ENCODE assay signal across 9 cellular contexts in genomic region chr9:37036237-37037136, GRCh38. TPM values are rescaled to one million over a fixed set of nuclear protein-coding genes. Genes with fewer than 3 reads are reported as not detected.
A peak's percentile ranks its signal among the peaks of the same experiment; 100 is the strongest.
DNase-seq lines count a peak whose midpoint lies in the region; FAIRE-seq and TF ChIP-seq lines count a peak whose summit lies in the region.
"Had no signal": no experiment of that assay in that cellular context is flagged by ENCODE, and none has a peak within 500 bp of the region (broad histone marks: within the 10 kb centered on the region; RNA-seq: fewer than 3 reads in every experiment).

No MANE protein-coding gene starts in this region.

- peak; percentile 43 to 81 (median 74) for DNase-seq in NCI-H1417 (lab: John Stamatoyannopoulos, UW)
- DNase-seq in NCI-H1417 treated with DMSO at 0.1 percent for 48 hours (lab: John Stamatoyannopoulos, UW), result no peak
- DNase-seq in Jurkat, Clone E6-1 (ENCODE audit: low read depth, low spot score), result no peak
- peak; percentile 47 for DNase-seq in UCSD-AML1 (lab: John Stamatoyannopoulos, UW; ENCODE audit: unreplicated experiment)
- peak; percentile 41 for DNase-seq in endothelial cell (ENCODE audit: low spot score)
- DNase-seq in myocyte (ENCODE audit: low read depth), result peak; percentile 43
- peak; percentile 33 for DNase-seq in urothelium cell line (ENCODE audit: low spot score)
- no peak for DNase-seq in superior temporal gyrus (ENCODE audit: extremely low spot score)

- H3K27ac Mint-ChIP-seq in endothelial cell (ENCODE audit: unreplicated experiment), result peak overlapping the region; percentile 8

- H3K4me3 ChIP-seq in Jurkat, Clone E6-1 (ENCODE audit: low read length), result peak overlapping the region; percentile 53

- peaks cover 33% of the 10 kb centered on the region for H3K4me1 Mint-ChIP-seq in endothelial cell (ENCODE audit: unreplicated experiment)

- peak; percentile 42 for FAIRE-seq in urothelium cell line (lab: Jason Lieb, UNC)
- FAIRE-seq: A204.1 had no signal

- peaks cover 6% of the 10 kb centered on the region for H3K36me3 Mint-ChIP-seq in endothelial cell (ENCODE audit: low read depth, unreplicated experiment)

- TF ChIP-seq CTCF in endothelial cell (IDR thresholded peaks at IDR 0.05; ENCODE audit: unreplicated experiment), result no peak

- H3K4me3 Mint-ChIP-seq in endothelial cell (ENCODE audit: unreplicated experiment), result peak overlapping the region; percentile 85

- no peaks in the 10 kb centered on the region for H3K9me3 Mint-ChIP-seq in endothelial cell (ENCODE audit: unreplicated experiment)

- peaks cover 24% of the 10 kb centered on the region for H3K27me3 Mint-ChIP-seq in endothelial cell (ENCODE audit: unreplicated experiment)

RNA-seq across cellular contexts. Expression of gene PAX5, which starts 2.4 kb away (rescaled TPM):
- 0.10 TPM for polyA plus RNA-seq in Jurkat, Clone E6-1 (2012; ENCODE audit: insufficient read depth, insufficient read length)
- total RNA-seq in endothelial cell (ENCODE audit: unreplicated experiment), result 1.3 TPM
- total RNA-seq in myocyte, result not detected in 2 replicates
- polyA plus RNA-seq in myocyte (2012), result not detected

Comparison
In these comparisons a context has a peak if more than half of its experiments do, and no peak if none do; other contexts are left out.
1. DNase-seq: peak in NCI-H1417 (3 of 3), UCSD-AML1 (single experiment), endothelial cell (single experiment), myocyte (single experiment) and urothelium cell line (single experiment); none in NCI-H1417 treated with DMSO at 0.1 percent for 48 hours (single experiment), Jurkat, Clone E6-1 (single experiment) and superior temporal gyrus (single experiment).